Comparison of ENCODE assay signal across 21 cellular contexts in the genomic region with DNA sequence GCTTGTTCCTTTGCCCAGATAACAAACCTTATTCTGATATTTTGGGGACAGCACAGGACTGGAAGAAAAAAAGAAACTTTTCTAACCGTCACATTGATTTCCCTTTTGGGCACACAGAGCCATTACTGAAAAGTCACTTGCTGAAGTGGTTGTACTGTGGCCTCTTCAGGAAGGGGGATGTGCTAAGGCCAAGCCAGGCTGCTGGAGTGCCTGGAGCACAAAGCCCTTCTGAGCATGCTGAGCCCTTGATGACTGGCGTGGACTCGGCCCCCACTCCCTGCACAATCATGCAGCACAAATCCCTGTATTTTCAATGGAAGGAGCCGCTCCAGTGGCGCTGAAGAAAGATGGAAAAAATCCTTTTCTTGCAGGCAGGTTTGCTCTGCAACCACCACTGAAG.
DNase-seq lines count a peak whose midpoint lies in the region; ATAC-seq and TF ChIP-seq lines count a peak whose summit lies in the region.
"Had no signal": no experiment of that assay in that cellular context is flagged by ENCODE, and none has a peak within 500 bp of the region (broad histone marks: within the 10 kb centered on the region; RNA-seq: fewer than 3 reads in every experiment).

No MANE protein-coding gene starts in this region.

- H4K20me1 ChIP-seq in GM23338 (replicated peaks; ENCODE audit: insufficient read depth): no peaks in the 10 kb centered on the region
- H4K20me1 ChIP-seq: BLaER1 had no signal

- H3K36me3 ChIP-seq in GM23338 (ENCODE audit: insufficient read depth): no peaks in the 10 kb centered on the region
- H3K36me3 ChIP-seq: BLaER1 had no signal

- ATAC-seq in GM23338 (peak; percentile 26; the same call in 1 of the 3 replicates), HG03521 (IDR thresholded peaks at IDR 0.05; ENCODE audit: unreplicated experiment) (no peak), GM18873 (IDR thresholded peaks at IDR 0.05; ENCODE audit: low FRiP score, unreplicated experiment) (no peak)
- ATAC-seq: GM12878, HepG2, PC-3 had no signal

- H3K9me2 ChIP-seq in GM23338 (ENCODE audit: insufficient read depth): no peaks in the 10 kb centered on the region

- H3K27ac ChIP-seq in GM23338 (ENCODE audit: low read depth) (no peak overlapping the region), caudate nucleus (ENCODE audit: low read depth, low read length) (peak overlapping the region; percentile 83), layer of hippocampus (ENCODE audit: low read depth, low read length) (peak overlapping the region; percentile 88)
- H3K27ac ChIP-seq: BLaER1 had no signal

- H3K4me1 ChIP-seq in GM23338 (ENCODE audit: insufficient read depth): no peaks in the 10 kb centered on the region

- peaks cover 6% of the 10 kb centered on the region for H3K27me3 Mint-ChIP-seq in GM23338 (ENCODE audit: insufficient read depth, low read depth, poor library complexity)

- TF ChIP-seq CTCF in GM23338 (conservative IDR thresholded peaks at IDR 0.05; ENCODE audit: low read depth in 2 of 2): no peak

- intact Hi-C loops in posterior cingulate gyrus (cut with DNase I): loop anchor here (5.0 kb wide), 1 partner anchor 48 kb away; no protein-coding TSS in a partner anchor

- no peak for DNase-seq in GM23338 (ENCODE audit: low spot score)
- peak in 42 of 61 donors; percentile 15 to 76 (median 42) for DNase-seq in caudate nucleus (lab: John Stamatoyannopoulos, UW)
- DNase-seq in posterior cingulate gyrus: peak in 9 of 10 donors; percentile 38 to 93 (median 62)
- DNase-seq in DMS153 treated with DMSO at 0.1 percent for 48 hours (lab: John Stamatoyannopoulos, UW; ENCODE audit: unreplicated experiment): no peak
- DNase-seq in NCI-H1436 (lab: John Stamatoyannopoulos, UW): no peak
- DNase-seq: CD4-positive, alpha-beta memory T cell; DMS153; KBM-7; NCI-H1105; NCI-H1694; NCI-H2081 treated with DMSO at 0.1 percent for 48 hours; NCI-H510A treated with DMSO at 0.1 percent for 48 hours; NCI-H774; PC-3; RPMI8226 had no signal

- no peak overlapping the region for H3K4me3 ChIP-seq in GM23338
- H3K4me3 ChIP-seq: BLaER1, GM12878 had no signal

- H3K4me3 Mint-ChIP-seq in GM23338: no peak overlapping the region
- H3K4me3 Mint-ChIP-seq: CD4-positive, alpha-beta memory T cell had no signal

- H2AFZ ChIP-seq in GM23338: no peak overlapping the region

- H3K79me2 ChIP-seq in GM23338 (replicated peaks; ENCODE audit: insufficient read depth): no peaks in the 10 kb centered on the region

- H3K4me2 ChIP-seq in GM23338: no peak overlapping the region
- H3K4me2 ChIP-seq: BLaER1 had no signal

- H3K9me3 Mint-ChIP-seq in GM23338: no peaks in the 10 kb centered on the region

- H3K27me3 ChIP-seq in GM23338 (ENCODE audit: insufficient read depth) (no peaks in the 10 kb centered on the region), layer of hippocampus (ENCODE audit: control insufficient read depth, insufficient read depth, low read length) (no peaks in the 10 kb centered on the region)
- H3K27me3 ChIP-seq: BLaER1 had no signal

- no peaks in the 10 kb centered on the region for H3F3A ChIP-seq in GM23338 (replicated peaks; ENCODE audit: low read depth)

- H3K4me1 Mint-ChIP-seq in GM23338: peaks cover 7% of the 10 kb centered on the region
- H3K4me1 Mint-ChIP-seq: CD4-positive, alpha-beta memory T cell had no signal

- no peak overlapping the region for H3K27ac Mint-ChIP-seq in GM23338
- H3K27ac Mint-ChIP-seq: CD4-positive, alpha-beta memory T cell had no signal

- no peaks in the 10 kb centered on the region; the same call in 2 of the 3 replicates for H3K36me3 Mint-ChIP-seq in GM23338 (ENCODE audit: low read depth)
- H3K36me3 Mint-ChIP-seq: CD4-positive, alpha-beta memory T cell had no signal

TF ChIP-seq in GM23338, 12 proteins besides CTCF, POLR2A, EP300 and RAD21:
- TF ChIP-seq NANOG (IDR thresholded peaks at IDR 0.05; ENCODE audit: borderline replicate concordance) (no peak), JUNB (IDR thresholded peaks at IDR 0.05; ENCODE audit: unreplicated experiment) (no peak), REST (IDR thresholded peaks at IDR 0.05; ENCODE audit: unreplicated experiment) (no peak), EZH2phosphoT487 (IDR thresholded peaks at IDR 0.05; ENCODE audit: unreplicated experiment) (no peak), ZNF114 (CRISPR knock-in tag; IDR thresholded peaks at IDR 0.05) (no peak), STAT1 (IDR thresholded peaks at IDR 0.05; ENCODE audit: unreplicated experiment) (no peak), EZH2 (IDR thresholded peaks at IDR 0.05; ENCODE audit: low read depth, unreplicated experiment) (no peak), CREB1 (CRISPR knock-in tag; IDR thresholded peaks at IDR 0.05; ENCODE audit: low read depth) (no peak)
- TF ChIP-seq, protein P1, sequence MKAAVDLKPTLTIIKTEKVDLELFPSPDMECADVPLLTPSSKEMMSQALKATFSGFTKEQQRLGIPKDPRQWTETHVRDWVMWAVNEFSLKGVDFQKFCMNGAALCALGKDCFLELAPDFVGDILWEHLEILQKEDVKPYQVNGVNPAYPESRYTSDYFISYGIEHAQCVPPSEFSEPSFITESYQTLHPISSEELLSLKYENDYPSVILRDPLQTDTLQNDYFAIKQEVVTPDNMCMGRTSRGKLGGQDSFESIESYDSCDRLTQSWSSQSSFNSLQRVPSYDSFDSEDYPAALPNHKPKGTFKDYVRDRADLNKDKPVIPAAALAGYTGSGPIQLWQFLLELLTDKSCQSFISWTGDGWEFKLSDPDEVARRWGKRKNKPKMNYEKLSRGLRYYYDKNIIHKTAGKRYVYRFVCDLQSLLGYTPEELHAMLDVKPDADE (IDR thresholded peaks at IDR 0.05): no peak

Comparison
In these comparisons a context has a peak if more than half of its experiments do, and no peak if none do; other contexts are left out.
1. DNase-seq: peak in caudate nucleus (42 of 61) and posterior cingulate gyrus (9 of 10); none in GM23338 (single experiment), DMS153 treated with DMSO at 0.1 percent for 48 hours (single experiment) and NCI-H1436 (single experiment).